25 cellular contexts compared by ENCODE assay signal in the genomic region with DNA sequence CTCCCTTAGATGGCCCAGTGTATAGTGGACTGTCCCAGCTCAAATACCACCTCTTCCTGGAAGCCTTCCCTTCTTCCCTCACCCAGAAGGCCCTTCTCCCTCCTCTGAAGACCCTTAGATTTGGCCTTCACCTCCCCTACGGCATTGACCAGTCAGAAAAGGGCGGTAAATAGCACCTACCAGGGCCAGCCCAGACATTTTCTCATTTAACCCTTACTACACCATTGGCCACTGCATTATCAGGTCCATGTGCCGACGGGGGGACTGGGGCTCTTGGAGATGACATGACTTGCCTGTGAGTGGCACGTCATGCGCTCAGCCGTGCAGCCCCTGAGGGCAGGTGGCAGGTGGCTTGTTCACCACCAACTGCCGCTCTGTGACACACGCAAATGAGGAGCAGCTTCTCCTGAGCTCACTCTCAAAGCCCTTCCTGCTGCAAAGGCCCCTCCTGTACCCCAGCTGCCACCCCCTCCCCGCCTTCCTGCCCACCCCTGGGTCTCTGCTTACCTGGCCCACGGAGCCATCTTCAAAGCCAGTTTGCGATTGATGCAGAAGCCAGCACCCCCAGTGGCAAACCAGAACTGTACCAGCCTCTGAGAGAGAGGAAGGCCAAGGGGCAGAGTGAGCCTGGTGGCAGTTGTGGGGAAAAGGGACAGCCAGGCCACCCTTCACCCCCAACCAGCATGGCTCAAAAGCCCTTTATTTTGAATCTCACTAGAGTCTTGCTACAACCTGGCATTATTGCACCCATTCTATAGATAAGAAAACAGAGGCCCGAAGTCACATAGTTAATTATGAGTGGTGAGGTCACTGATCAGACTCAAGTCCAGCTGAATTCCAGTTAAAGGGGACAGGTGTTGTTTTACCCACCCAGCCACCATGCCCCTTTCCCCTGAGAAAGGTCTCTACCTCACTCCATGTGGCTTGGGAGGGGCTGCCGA. TPM values are rescaled to one million over a fixed set of nuclear protein-coding genes. Genes with fewer than 3 reads are reported as not detected.
DNase-seq lines count a peak whose midpoint lies in the region; ATAC-seq and TF ChIP-seq lines count a peak whose summit lies in the region.
"Had no signal": no experiment of that assay in that cellular context is flagged by ENCODE, and none has a peak within 500 bp of the region (broad histone marks: within the 10 kb centered on the region; RNA-seq: fewer than 3 reads in every experiment).

No MANE protein-coding gene starts in this region.

- peak overlapping the region; percentile 46 for H3K27ac Mint-ChIP-seq in activated naive CD4-positive, alpha-beta T cell treated with anti-CD3 and anti-CD28 coated beads, Interleukin-2, amount 50 U/mL, for 24 hours
- peak overlapping the region; percentile 49 for H3K27ac Mint-ChIP-seq in activated CD8-positive, alpha-beta T cell treated with anti-CD3 and anti-CD28 coated beads, Interleukin-2, amount 10 ng/mL, durations not matched to agents 7 days and 5 days
- H3K27ac Mint-ChIP-seq: activated T-helper 1 cell treated with anti-CD3 and anti-CD28 coated beads, Interleukin-12 subunit alpha, Interleukin-12 subunit beta, Interleukin-2, Interleukin-4 antibody, amounts not matched to agents 30 ng/mL and 10 ng/mL and 1 ng/mL, durations not matched to agents 14 hours and 24 hours and 36 hours had no signal

- peaks cover 4% of the 10 kb centered on the region for H3K36me3 Mint-ChIP-seq in activated naive CD4-positive, alpha-beta T cell treated with anti-CD3 and anti-CD28 coated beads, Interleukin-2, amount 50 U/mL, for 24 hours
- peaks cover 56% of the 10 kb centered on the region for H3K36me3 Mint-ChIP-seq in activated CD8-positive, alpha-beta T cell treated with anti-CD3 and anti-CD28 coated beads, Interleukin-2, amount 10 ng/mL, durations not matched to agents 7 days and 5 days (ENCODE audit: low read depth)

- CTCF ChIA-PET in HCT116 (lab: Charles Lee) = no interaction called here
- CTCF ChIA-PET in activated CD8-positive, alpha-beta T cell treated with anti-CD3 and anti-CD28 coated beads, Interleukin-2, amount 10 ng/mL, durations not matched to agents 7 days and 5 days (lab: Charles Lee) = interaction anchor here (0.6 kb wide), 1 partner anchor 19 kb away, joined by 4 read pairs; no protein-coding TSS in a partner anchor

- intact Hi-C loops in HCT116 (cut with micrococcal nuclease) = no loop called here
- intact Hi-C loops in Right ventricle myocardium superior (cut with DNase I) = no loop called here

- H2AFZ ChIP-seq in HCT116 (ENCODE audit: low read depth, low read length, poor library complexity, severe bottlenecking) = no peak overlapping the region
- H2AFZ ChIP-seq in osteoblast (ENCODE audit: low read length) = no peak overlapping the region

- POLR2A ChIA-PET in HCT116 (lab: Charles Lee) = no interaction called here
- POLR2A ChIA-PET in activated CD8-positive, alpha-beta T cell treated with anti-CD3 and anti-CD28 coated beads, Interleukin-2, amount 10 ng/mL, durations not matched to agents 7 days and 5 days (lab: Charles Lee) = interaction anchor here (1.0 kb wide), 1 partner anchor 9 kb away, joined by 3 read pairs; no protein-coding TSS in a partner anchor

- H3K4me2 ChIP-seq in HCT116 (ENCODE audit: low read length) (peak overlapping the region; percentile 44), osteoblast (ENCODE audit: insufficient read depth, low read length) (no peak overlapping the region)

- H3K4me3 ChIP-seq in HCT116 (replicated peaks in 1 of 2; ENCODE audit: low read depth in 1 of 2, low read length in 2 of 2) (no peak overlapping the region), osteoblast (ENCODE audit: insufficient read depth, low read length) (no peak overlapping the region)
- H3K4me3 ChIP-seq: adrenal gland, esophagus squamous epithelium, gastrocnemius medialis, psoas muscle, testis had no signal

- H3K27me3 ChIP-seq in HCT116 (ENCODE audit: insufficient read depth, low read length) = no peaks in the 10 kb centered on the region
- peaks cover 24% of the 10 kb centered on the region for H3K27me3 ChIP-seq in osteoblast (ENCODE audit: insufficient read depth, low read length)
- H3K27me3 ChIP-seq: adrenal gland, brain microvascular endothelial cell, neutrophil, testis had no signal

- no peaks in the 10 kb centered on the region for H3K27me3 Mint-ChIP-seq in activated naive CD4-positive, alpha-beta T cell treated with anti-CD3 and anti-CD28 coated beads, Interleukin-2, amount 50 U/mL, for 24 hours
- H3K27me3 Mint-ChIP-seq in activated CD8-positive, alpha-beta T cell treated with anti-CD3 and anti-CD28 coated beads, Interleukin-2, amount 10 ng/mL, durations not matched to agents 7 days and 5 days (ENCODE audit: low read depth) = no peaks in the 10 kb centered on the region

- peaks cover 10% of the 10 kb centered on the region for H3K4me1 Mint-ChIP-seq in activated naive CD4-positive, alpha-beta T cell treated with anti-CD3 and anti-CD28 coated beads, Interleukin-2, amount 50 U/mL, for 24 hours
- H3K4me1 Mint-ChIP-seq in activated CD8-positive, alpha-beta T cell treated with anti-CD3 and anti-CD28 coated beads, Interleukin-2, amount 10 ng/mL, durations not matched to agents 7 days and 5 days (ENCODE audit: low read depth) = peaks cover 30% of the 10 kb centered on the region

- H4K20me1 ChIP-seq in HCT116 (ENCODE audit: insufficient read depth) (no peaks in the 10 kb centered on the region), osteoblast (ENCODE audit: insufficient read depth, low read length) (no peaks in the 10 kb centered on the region)

- H3K9me2 ChIP-seq in HCT116 (ENCODE audit: insufficient read depth) = no peaks in the 10 kb centered on the region

- H3K79me2 ChIP-seq in HCT116 (ENCODE audit: insufficient read depth, low read length) (no peaks in the 10 kb centered on the region), osteoblast (ENCODE audit: insufficient read depth, low read length) (no peaks in the 10 kb centered on the region)

- H3K4me3 Mint-ChIP-seq in activated naive CD4-positive, alpha-beta T cell treated with anti-CD3 and anti-CD28 coated beads, Interleukin-2, amount 50 U/mL, for 24 hours = no peak overlapping the region
- H3K4me3 Mint-ChIP-seq in activated CD8-positive, alpha-beta T cell treated with anti-CD3 and anti-CD28 coated beads, Interleukin-2, amount 10 ng/mL, durations not matched to agents 7 days and 5 days = no peak overlapping the region
- H3K4me3 Mint-ChIP-seq: activated T-helper 1 cell treated with anti-CD3 and anti-CD28 coated beads, Interleukin-12 subunit alpha, Interleukin-12 subunit beta, Interleukin-2, Interleukin-4 antibody, amounts not matched to agents 30 ng/mL and 10 ng/mL and 1 ng/mL, durations not matched to agents 14 hours and 24 hours and 36 hours had no signal

- H3K4me1 ChIP-seq in HCT116 (ENCODE audit: control insufficient read depth in 1 of 2, insufficient read depth in 2 of 2, low read length in 2 of 2) (peaks cover 7 to 45% of the 10 kb centered on the region in 2 experiments), osteoblast (ENCODE audit: insufficient read depth, low read length) (peaks cover 4% of the 10 kb centered on the region)
- H3K4me1 ChIP-seq: adrenal gland, esophagus squamous epithelium, gastrocnemius medialis, psoas muscle, testis had no signal

- DNase-seq in activated naive CD4-positive, alpha-beta T cell treated with Interleukin-2 at 50 U/mL for 16 hours = no peak
- DNase-seq in HCT116 (ENCODE audit: low read depth, low spot score) (no peak), osteoblast (ENCODE audit: insufficient read length, low spot score, missing footprints) (peak; percentile 72), D341Med (ENCODE audit: low spot score) (no peak), Right ventricle myocardium superior (no peak)
- no peak for DNase-seq in activated CD8-positive, alpha-beta T cell treated with anti-CD3 and anti-CD28 coated beads, Interleukin-2, amount 10 ng/mL, durations not matched to agents 7 days and 5 days
- DNase-seq: brain microvascular endothelial cell, DMS53, esophagus squamous epithelium, gastrocnemius medialis, Kasumi-1, NCI-H1092, NCI-H2081, NCI-H510A, psoas muscle, testis had no signal

- H3K36me3 ChIP-seq in HCT116 (ENCODE audit: control insufficient read depth in 1 of 2, insufficient read depth in 2 of 2, low read length in 2 of 2) (no peaks in the 10 kb centered on the region), osteoblast (ENCODE audit: insufficient read depth, low read length) (no peaks in the 10 kb centered on the region)
- H3K36me3 ChIP-seq: adrenal gland, brain microvascular endothelial cell, gastrocnemius medialis had no signal

- no peaks in the 10 kb centered on the region for H3K9me3 Mint-ChIP-seq in activated naive CD4-positive, alpha-beta T cell treated with anti-CD3 and anti-CD28 coated beads, Interleukin-2, amount 50 U/mL, for 24 hours
- H3K9me3 Mint-ChIP-seq in activated CD8-positive, alpha-beta T cell treated with anti-CD3 and anti-CD28 coated beads, Interleukin-2, amount 10 ng/mL, durations not matched to agents 7 days and 5 days (ENCODE audit: insufficient read depth) = no peaks in the 10 kb centered on the region
- H3K9me3 Mint-ChIP-seq: activated T-helper 1 cell treated with anti-CD3 and anti-CD28 coated beads, Interleukin-12 subunit alpha, Interleukin-12 subunit beta, Interleukin-2, Interleukin-4 antibody, amounts not matched to agents 30 ng/mL and 10 ng/mL and 1 ng/mL, durations not matched to agents 14 hours and 24 hours and 36 hours had no signal

- no peak overlapping the region for H3K9ac ChIP-seq in HCT116 (ENCODE audit: low read length)

- H3K27ac ChIP-seq in HCT116 (ENCODE audit: low read depth, low read length) (no peak overlapping the region), osteoblast (ENCODE audit: low read depth, low read length) (no peak overlapping the region)
- H3K27ac ChIP-seq: adrenal gland, brain microvascular endothelial cell, C4-2B, esophagus squamous epithelium, gastrocnemius medialis, neutrophil, psoas muscle, testis had no signal

- RAD21 ChIA-PET in HCT116 (lab: Charles Lee; ENCODE audit: low non-redundant PET in 1 of 2, low total read pairs in 2 of 2, uncharacterized antibody in 2 of 2, unreplicated experiment in 2 of 2) = no interaction called here

- no peak for TF ChIP-seq RAD21 in HCT116 (IDR thresholded peaks at IDR 0.05; ENCODE audit: low read depth)

- TF ChIP-seq CTCF in HCT116 (IDR thresholded peaks at IDR 0.05 in 2 of 3, conservative IDR thresholded peaks at IDR 0.05 in 1 of 3; ENCODE audit: borderline replicate concordance in 1 of 3, insufficient read depth in 1 of 3, low read depth in 2 of 3, low read length in 2 of 3) (no peak), osteoblast (IDR thresholded peaks at IDR 0.05; ENCODE audit: extremely low read depth, low read depth, low read length) (no peak)

- no TSS peak for BruUV-seq in HCT116 (replicated peaks; lab: Mats Ljungman, UMichigan)

- no peak for TF ChIP-seq POLR2A in HCT116 (IDR thresholded peaks at IDR 0.05; ENCODE audit: borderline replicate concordance, extremely low read depth, insufficient read depth, insufficient read length)

- ATAC-seq in HCT116 (no peak), HG03280 (IDR thresholded peaks at IDR 0.05; ENCODE audit: unreplicated experiment) (no peak), Right ventricle myocardium superior (ENCODE audit: poor library complexity) (no peak)
- ATAC-seq in activated CD8-positive, alpha-beta T cell treated with anti-CD3 and anti-CD28 coated beads, Interleukin-2, amount 10 ng/mL, durations not matched to agents 7 days and 5 days = no peak
- ATAC-seq: activated CD4-positive, CD25-positive, alpha-beta regulatory T cell treated with anti-CD3 and anti-CD28 coated beads, Interleukin-2, amount 50 U/mL, for 24 hours; gastrocnemius medialis; psoas muscle had no signal

- H3K9me3 ChIP-seq in HCT116 (ENCODE audit: control insufficient read depth in 1 of 2, insufficient read depth in 1 of 2, low read depth in 1 of 2, low read length in 2 of 2) (no peaks in the 10 kb centered on the region), osteoblast (ENCODE audit: low read depth, low read length) (no peaks in the 10 kb centered on the region)
- H3K9me3 ChIP-seq: adrenal gland, esophagus squamous epithelium, gastrocnemius medialis, neutrophil, psoas muscle, testis had no signal

RNA-seq across cellular contexts. Expression of gene MFNG, which starts 9.5 kb away (rescaled TPM):
- total RNA-seq in HCT116 (2021; ENCODE audit: unreplicated experiment) (4.5 TPM), osteoblast (0.29 and 0.72 TPM in 2 replicates), Right ventricle myocardium superior (12.7 TPM)
- 3.3 and 3.4 TPM in 2 replicates for polyA plus RNA-seq in HCT116 (2012)
- total RNA-seq in activated CD8-positive, alpha-beta T cell treated with anti-CD3 and anti-CD28 coated beads, Interleukin-2, amount 10 ng/mL, durations not matched to agents 7 days and 5 days = 100 to 1,000 TPM; 227 to 232 TPM

RNA-seq across cellular contexts. Expression of gene CARD10, which starts 42.6 kb away (rescaled TPM):
- total RNA-seq in HCT116 (2021; ENCODE audit: unreplicated experiment) (32.0 TPM), osteoblast (11.9 and 12.7 TPM in 2 replicates), Right ventricle myocardium superior (8.3 TPM)
- 22.8 and 27.4 TPM in 2 replicates for polyA plus RNA-seq in HCT116 (2012)
- total RNA-seq in activated CD8-positive, alpha-beta T cell treated with anti-CD3 and anti-CD28 coated beads, Interleukin-2, amount 10 ng/mL, durations not matched to agents 7 days and 5 days = under 1 TPM in 1 of 2 experiments, not detected in 1; 0.31 TPM
- total RNA-seq: activated T-helper 1 cell treated with anti-CD3 and anti-CD28 coated beads, Interleukin-12 subunit alpha, Interleukin-12 subunit beta, Interleukin-2, Interleukin-4 antibody, amounts not matched to agents 30 ng/mL and 10 ng/mL and 1 ng/mL, durations not matched to agents 14 hours and 24 hours and 36 hours had no signal

RNA-seq across cellular contexts. Expression of gene ELFN2, which starts 49.4 kb away (rescaled TPM):
- total RNA-seq in HCT116 (2021; ENCODE audit: unreplicated experiment) = 45.4 TPM
- 30.1 TPM in 2 replicates for polyA plus RNA-seq in HCT116 (2012)
- under 1 TPM; 0.05 to 0.08 TPM for total RNA-seq in activated CD8-positive, alpha-beta T cell treated with anti-CD3 and anti-CD28 coated beads, Interleukin-2, amount 10 ng/mL, durations not matched to agents 7 days and 5 days
- under 0.01 and 0.29 TPM in 2 replicates for total RNA-seq in osteoblast
- 0.19 TPM for total RNA-seq in Right ventricle myocardium superior
- total RNA-seq: esophagus squamous epithelium, HT-29, lung microvascular endothelial cell, psoas muscle had no signal

Comparison
In these comparisons a context has a peak if more than half of its experiments do, and no peak if none do; other contexts are left out.
1. RNA of gene MFNG, which starts 9.5 kb away (total RNA-seq): 227 to 232 TPM in activated CD8-positive, alpha-beta T cell treated with anti-CD3 and anti-CD28 coated beads, Interleukin-2, amount 10 ng/mL, durations not matched to agents 7 days and 5 days; 12.7 TPM in Right ventricle myocardium superior (single experiment), 4.5 TPM in HCT116 (single experiment) and 0.29 to 0.72 TPM in osteoblast; every median in the first group is over 10 times any median in the second.
2. RNA of gene ELFN2, which starts 49.4 kb away (total RNA-seq): 45.4 TPM in HCT116 (single experiment); 0.19 TPM in Right ventricle myocardium superior (single experiment), 0.05 to 0.08 TPM in activated CD8-positive, alpha-beta T cell treated with anti-CD3 and anti-CD28 coated beads, Interleukin-2, amount 10 ng/mL, durations not matched to agents 7 days and 5 days and under 0.01 to 0.29 TPM in osteoblast; every median in the first group is over 10 times any median in the second.